ENCODE assay signal across 1 cellular context in the genomic region with DNA sequence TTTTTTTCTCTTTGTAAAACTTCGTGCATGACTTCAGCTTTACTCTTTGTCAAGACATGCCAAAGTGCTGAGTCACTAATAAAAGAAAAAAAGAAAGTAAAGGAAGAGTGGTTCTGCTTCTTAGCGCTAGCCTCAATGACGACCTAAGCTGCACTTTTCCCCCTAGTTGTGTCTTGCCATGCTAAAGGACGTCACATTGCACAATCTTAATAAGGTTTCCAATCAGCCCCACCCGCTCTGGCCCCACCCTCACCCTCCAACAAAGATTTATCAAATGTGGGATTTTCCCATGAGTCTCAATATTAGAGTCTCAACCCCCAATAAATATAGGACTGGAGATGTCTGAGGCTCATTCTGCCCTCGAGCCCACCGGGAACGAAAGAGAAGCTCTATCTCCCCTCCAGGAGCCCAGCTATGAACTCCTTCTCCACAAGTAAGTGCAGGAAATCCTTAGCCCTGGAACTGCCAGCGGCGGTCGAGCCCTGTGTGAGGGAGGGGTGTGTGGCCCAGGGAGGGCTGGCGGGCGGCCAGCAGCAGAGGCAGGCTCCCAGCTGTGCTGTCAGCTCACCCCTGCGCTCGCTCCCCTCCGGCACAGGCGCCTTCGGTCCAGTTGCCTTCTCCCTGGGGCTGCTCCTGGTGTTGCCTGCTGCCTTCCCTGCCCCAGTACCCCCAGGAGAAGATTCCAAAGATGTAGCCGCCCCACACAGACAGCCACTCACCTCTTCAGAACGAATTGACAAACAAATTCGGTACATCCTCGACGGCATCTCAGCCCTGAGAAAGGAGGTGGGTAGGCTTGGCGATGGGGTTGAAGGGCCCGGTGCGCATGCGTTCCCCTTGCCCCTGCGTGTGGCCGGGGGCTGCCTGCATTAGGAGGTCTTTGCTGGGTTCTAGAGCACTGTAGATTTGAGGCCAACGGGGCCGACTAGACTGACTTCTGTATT.
TF ChIP-seq lines count a peak whose summit lies in the region.

A gene (plus strand): TSS at position 352 of the 944 bp plus-strand sequence. CDS start 63 bp downstream, at position 415.

TF ChIP-seq in K562, 482 proteins besides CTCF, POLR2A, EP300 and RAD21 (continued from another document and continues in another):
- TF ChIP-seq, protein P1, sequence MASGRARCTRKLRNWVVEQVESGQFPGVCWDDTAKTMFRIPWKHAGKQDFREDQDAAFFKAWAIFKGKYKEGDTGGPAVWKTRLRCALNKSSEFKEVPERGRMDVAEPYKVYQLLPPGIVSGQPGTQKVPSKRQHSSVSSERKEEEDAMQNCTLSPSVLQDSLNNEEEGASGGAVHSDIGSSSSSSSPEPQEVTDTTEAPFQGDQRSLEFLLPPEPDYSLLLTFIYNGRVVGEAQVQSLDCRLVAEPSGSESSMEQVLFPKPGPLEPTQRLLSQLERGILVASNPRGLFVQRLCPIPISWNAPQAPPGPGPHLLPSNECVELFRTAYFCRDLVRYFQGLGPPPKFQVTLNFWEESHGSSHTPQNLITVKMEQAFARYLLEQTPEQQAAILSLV (tag; IDR thresholded peaks at IDR 0.05) = no peak
- TF ChIP-seq GATAD2A (IDR thresholded peaks at IDR 0.05) (no peak), HDAC2 (IDR thresholded peaks at IDR 0.05) (no peak), CBX2 (IDR thresholded peaks at IDR 0.05; ENCODE audit: insufficient read depth, low read length, poor library complexity, severe bottlenecking) (no peak), TAL1 (IDR thresholded peaks at IDR 0.05) (no peak), RNF2 (IDR thresholded peaks at IDR 0.05) (no peak), XRCC4 (IDR thresholded peaks at IDR 0.05; ENCODE audit: extremely low read depth, insufficient read depth, insufficient read length) (no peak), ZC3H4 (CRISPR knock-in tag; IDR thresholded peaks at IDR 0.05; ENCODE audit: borderline replicate concordance) (no peak), LEF1 (IDR thresholded peaks at IDR 0.05) (no peak), DACH1 (IDR thresholded peaks at IDR 0.05; ENCODE audit: partially characterized antibody) (peak; percentile 58), MEIS2 (IDR thresholded peaks at IDR 0.05; ENCODE audit: partially characterized antibody) (peak; percentile 36), TAF7 (tag; IDR thresholded peaks at IDR 0.05) (no peak), HNRNPK (IDR thresholded peaks at IDR 0.05; ENCODE audit: low read depth, low read length, poor library complexity, severe bottlenecking) (no peak), DNMT1 (IDR thresholded peaks at IDR 0.05) (no peak), ATF1 (CRISPR knock-in tag; IDR thresholded peaks at IDR 0.05) (no peak), ATF1 (tag; IDR thresholded peaks at IDR 0.05) (no peak), HNRNPLL (IDR thresholded peaks at IDR 0.05; ENCODE audit: low read depth, low read length, poor library complexity, severe bottlenecking) (no peak), CCNT2 (IDR thresholded peaks at IDR 0.05; ENCODE audit: borderline replicate concordance, extremely low read depth, insufficient read length, low read depth, low read length) (peak; percentile 32), ZNF3 (CRISPR knock-in tag; IDR thresholded peaks at IDR 0.05) (no peak), KHSRP (IDR thresholded peaks at IDR 0.05) (no peak), ZNF41 (CRISPR knock-in tag; conservative IDR thresholded peaks at IDR 0.05) (no peak), MAFF (IDR thresholded peaks at IDR 0.05; ENCODE audit: low read length) (peak; percentile 89), RBM39 (optimal IDR thresholded peaks at IDR 0.05; ENCODE audit: low read depth, low read length) (no peak), ZNF644 (tag; IDR thresholded peaks at IDR 0.05; ENCODE audit: low read depth) (0 out of 2 replicates have a peak, but pooled peaks have one; percentile 26), ZNF696 (CRISPR knock-in tag; conservative IDR thresholded peaks at IDR 0.05) (no peak), PHF21A (IDR thresholded peaks at IDR 0.05; ENCODE audit: borderline replicate concordance, low read depth) (no peak), ZNF23 (CRISPR knock-in tag; IDR thresholded peaks at IDR 0.05) (no peak), NR4A1 (CRISPR knock-in tag; IDR thresholded peaks at IDR 0.05) (no peak), NR4A1 (tag; IDR thresholded peaks at IDR 0.05) (no peak), ETS2 (tag; IDR thresholded peaks at IDR 0.05; ENCODE audit: borderline replicate concordance, poor library complexity, severe bottlenecking) (no peak), MAFK (IDR thresholded peaks at IDR 0.05; ENCODE audit: low read length) (peak; percentile 80), PHF8 (IDR thresholded peaks at IDR 0.05; ENCODE audit: borderline replicate concordance, low read length) (no peak), GABPB1 (CRISPR knock-in tag; IDR thresholded peaks at IDR 0.05) (no peak), ZNF668 (CRISPR knock-in tag; IDR thresholded peaks at IDR 0.05) (no peak), SIX5 (IDR thresholded peaks at IDR 0.05; ENCODE audit: borderline replicate concordance in 1 of 2, insufficient read depth in 1 of 2, low read depth in 1 of 2, low read length in 2 of 2) (no peak), ZNF324 (CRISPR knock-in tag; IDR thresholded peaks at IDR 0.05) (no peak), ZNF239 (CRISPR knock-in tag; IDR thresholded peaks at IDR 0.05) (no peak), KAT2B (IDR thresholded peaks at IDR 0.05; ENCODE audit: low read depth, low read length) (no peak), TEAD4 (IDR thresholded peaks at IDR 0.05; ENCODE audit: low read length) (no peak), TEAD4 (CRISPR knock-in tag; IDR thresholded peaks at IDR 0.05; ENCODE audit: borderline replicate concordance) (no peak), STAG1 (CRISPR knock-in tag; IDR thresholded peaks at IDR 0.05; ENCODE audit: borderline replicate concordance) (no peak)
- TF ChIP-seq, protein P2, sequence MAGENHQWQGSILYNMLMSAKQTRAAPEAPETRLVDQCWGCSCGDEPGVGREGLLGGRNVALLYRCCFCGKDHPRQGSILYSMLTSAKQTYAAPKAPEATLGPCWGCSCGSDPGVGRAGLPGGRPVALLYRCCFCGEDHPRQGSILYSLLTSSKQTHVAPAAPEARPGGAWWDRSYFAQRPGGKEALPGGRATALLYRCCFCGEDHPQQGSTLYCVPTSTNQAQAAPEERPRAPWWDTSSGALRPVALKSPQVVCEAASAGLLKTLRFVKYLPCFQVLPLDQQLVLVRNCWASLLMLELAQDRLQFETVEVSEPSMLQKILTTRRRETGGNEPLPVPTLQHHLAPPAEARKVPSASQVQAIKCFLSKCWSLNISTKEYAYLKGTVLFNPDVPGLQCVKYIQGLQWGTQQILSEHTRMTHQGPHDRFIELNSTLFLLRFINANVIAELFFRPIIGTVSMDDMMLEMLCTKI (IDR thresholded peaks at IDR 0.05; ENCODE audit: partially characterized antibody) = no peak
- TF ChIP-seq, protein P3, sequence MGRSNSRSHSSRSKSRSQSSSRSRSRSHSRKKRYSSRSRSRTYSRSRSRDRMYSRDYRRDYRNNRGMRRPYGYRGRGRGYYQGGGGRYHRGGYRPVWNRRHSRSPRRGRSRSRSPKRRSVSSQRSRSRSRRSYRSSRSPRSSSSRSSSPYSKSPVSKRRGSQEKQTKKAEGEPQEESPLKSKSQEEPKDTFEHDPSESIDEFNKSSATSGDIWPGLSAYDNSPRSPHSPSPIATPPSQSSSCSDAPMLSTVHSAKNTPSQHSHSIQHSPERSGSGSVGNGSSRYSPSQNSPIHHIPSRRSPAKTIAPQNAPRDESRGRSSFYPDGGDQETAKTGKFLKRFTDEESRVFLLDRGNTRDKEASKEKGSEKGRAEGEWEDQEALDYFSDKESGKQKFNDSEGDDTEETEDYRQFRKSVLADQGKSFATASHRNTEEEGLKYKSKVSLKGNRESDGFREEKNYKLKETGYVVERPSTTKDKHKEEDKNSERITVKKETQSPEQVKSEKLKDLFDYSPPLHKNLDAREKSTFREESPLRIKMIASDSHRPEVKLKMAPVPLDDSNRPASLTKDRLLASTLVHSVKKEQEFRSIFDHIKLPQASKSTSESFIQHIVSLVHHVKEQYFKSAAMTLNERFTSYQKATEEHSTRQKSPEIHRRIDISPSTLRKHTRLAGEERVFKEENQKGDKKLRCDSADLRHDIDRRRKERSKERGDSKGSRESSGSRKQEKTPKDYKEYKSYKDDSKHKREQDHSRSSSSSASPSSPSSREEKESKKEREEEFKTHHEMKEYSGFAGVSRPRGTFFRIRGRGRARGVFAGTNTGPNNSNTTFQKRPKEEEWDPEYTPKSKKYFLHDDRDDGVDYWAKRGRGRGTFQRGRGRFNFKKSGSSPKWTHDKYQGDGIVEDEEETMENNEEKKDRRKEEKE (IDR thresholded peaks at IDR 0.05; ENCODE audit: borderline replicate concordance in 1 of 2, control insufficient read depth in 1 of 2, low read depth in 2 of 2, low read length in 1 of 2) = no peak
- TF ChIP-seq, protein P4, sequence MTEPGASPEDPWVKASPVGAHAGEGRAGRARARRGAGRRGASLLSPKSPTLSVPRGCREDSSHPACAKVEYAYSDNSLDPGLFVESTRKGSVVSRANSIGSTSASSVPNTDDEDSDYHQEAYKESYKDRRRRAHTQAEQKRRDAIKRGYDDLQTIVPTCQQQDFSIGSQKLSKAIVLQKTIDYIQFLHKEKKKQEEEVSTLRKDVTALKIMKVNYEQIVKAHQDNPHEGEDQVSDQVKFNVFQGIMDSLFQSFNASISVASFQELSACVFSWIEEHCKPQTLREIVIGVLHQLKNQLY (CRISPR knock-in tag; conservative IDR thresholded peaks at IDR 0.05) = no peak
- TF ChIP-seq, protein P5, sequence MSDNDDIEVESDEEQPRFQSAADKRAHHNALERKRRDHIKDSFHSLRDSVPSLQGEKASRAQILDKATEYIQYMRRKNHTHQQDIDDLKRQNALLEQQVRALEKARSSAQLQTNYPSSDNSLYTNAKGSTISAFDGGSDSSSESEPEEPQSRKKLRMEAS (CRISPR knock-in tag; IDR thresholded peaks at IDR 0.05) = no peak
- TF ChIP-seq, protein P6, sequence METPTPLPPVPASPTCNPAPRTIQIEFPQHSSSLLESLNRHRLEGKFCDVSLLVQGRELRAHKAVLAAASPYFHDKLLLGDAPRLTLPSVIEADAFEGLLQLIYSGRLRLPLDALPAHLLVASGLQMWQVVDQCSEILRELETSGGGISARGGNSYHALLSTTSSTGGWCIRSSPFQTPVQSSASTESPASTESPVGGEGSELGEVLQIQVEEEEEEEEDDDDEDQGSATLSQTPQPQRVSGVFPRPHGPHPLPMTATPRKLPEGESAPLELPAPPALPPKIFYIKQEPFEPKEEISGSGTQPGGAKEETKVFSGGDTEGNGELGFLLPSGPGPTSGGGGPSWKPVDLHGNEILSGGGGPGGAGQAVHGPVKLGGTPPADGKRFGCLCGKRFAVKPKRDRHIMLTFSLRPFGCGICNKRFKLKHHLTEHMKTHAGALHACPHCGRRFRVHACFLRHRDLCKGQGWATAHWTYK (CRISPR knock-in tag; IDR thresholded peaks at IDR 0.05) = no peak
- TF ChIP-seq, protein P7, sequence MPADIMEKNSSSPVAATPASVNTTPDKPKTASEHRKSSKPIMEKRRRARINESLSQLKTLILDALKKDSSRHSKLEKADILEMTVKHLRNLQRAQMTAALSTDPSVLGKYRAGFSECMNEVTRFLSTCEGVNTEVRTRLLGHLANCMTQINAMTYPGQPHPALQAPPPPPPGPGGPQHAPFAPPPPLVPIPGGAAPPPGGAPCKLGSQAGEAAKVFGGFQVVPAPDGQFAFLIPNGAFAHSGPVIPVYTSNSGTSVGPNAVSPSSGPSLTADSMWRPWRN (IDR thresholded peaks at IDR 0.05; ENCODE audit: low read depth) = no peak
- TF ChIP-seq, protein P8, sequence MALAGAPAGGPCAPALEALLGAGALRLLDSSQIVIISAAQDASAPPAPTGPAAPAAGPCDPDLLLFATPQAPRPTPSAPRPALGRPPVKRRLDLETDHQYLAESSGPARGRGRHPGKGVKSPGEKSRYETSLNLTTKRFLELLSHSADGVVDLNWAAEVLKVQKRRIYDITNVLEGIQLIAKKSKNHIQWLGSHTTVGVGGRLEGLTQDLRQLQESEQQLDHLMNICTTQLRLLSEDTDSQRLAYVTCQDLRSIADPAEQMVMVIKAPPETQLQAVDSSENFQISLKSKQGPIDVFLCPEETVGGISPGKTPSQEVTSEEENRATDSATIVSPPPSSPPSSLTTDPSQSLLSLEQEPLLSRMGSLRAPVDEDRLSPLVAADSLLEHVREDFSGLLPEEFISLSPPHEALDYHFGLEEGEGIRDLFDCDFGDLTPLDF (CRISPR knock-in tag; IDR thresholded peaks at IDR 0.05) = no peak
- TF ChIP-seq, protein P9, sequence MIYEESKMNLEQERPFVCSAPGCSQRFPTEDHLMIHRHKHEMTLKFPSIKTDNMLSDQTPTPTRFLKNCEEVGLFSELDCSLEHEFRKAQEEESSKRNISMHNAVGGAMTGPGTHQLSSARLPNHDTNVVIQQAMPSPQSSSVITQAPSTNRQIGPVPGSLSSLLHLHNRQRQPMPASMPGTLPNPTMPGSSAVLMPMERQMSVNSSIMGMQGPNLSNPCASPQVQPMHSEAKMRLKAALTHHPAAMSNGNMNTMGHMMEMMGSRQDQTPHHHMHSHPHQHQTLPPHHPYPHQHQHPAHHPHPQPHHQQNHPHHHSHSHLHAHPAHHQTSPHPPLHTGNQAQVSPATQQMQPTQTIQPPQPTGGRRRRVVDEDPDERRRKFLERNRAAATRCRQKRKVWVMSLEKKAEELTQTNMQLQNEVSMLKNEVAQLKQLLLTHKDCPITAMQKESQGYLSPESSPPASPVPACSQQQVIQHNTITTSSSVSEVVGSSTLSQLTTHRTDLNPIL (CRISPR knock-in tag; IDR thresholded peaks at IDR 0.05) = no peak
